In genomic region chr2:239762742-239763269, GRCh38 we compare ENCODE assay signal across 15 cellular contexts.
DNase-seq lines count a peak whose midpoint lies in the region; ATAC-seq and TF ChIP-seq lines count a peak whose summit lies in the region.
"Had no signal": no experiment of that assay in that cellular context is flagged by ENCODE, and none has a peak within 500 bp of the region (broad histone marks: within the 10 kb centered on the region; RNA-seq: fewer than 3 reads in every experiment).

No MANE protein-coding gene starts in this region.

- H3K27me3 ChIP-seq in MG63: no peaks in the 10 kb centered on the region
- H3K27me3 ChIP-seq in endodermal cell (ENCODE audit: control insufficient read depth, insufficient read depth, low read length, poor library complexity, severe bottlenecking): no peaks in the 10 kb centered on the region

- H3K4me1 Mint-ChIP-seq in endodermal cell: peaks cover 6% of the 10 kb centered on the region
- peaks cover under 1% of the 10 kb centered on the region for H3K4me1 Mint-ChIP-seq in activated T-cell treated with anti-CD3 and anti-CD28 coated beads, Interleukin-2, amount 50 U/mL, for 4 hours (ENCODE audit: low read depth)
- H3K4me1 Mint-ChIP-seq: activated CD4-positive, alpha-beta T cell treated with anti-CD3 and anti-CD28 coated beads, Interleukin-2, amount 10 ng/mL, durations not matched to agents 7 days and 5 days had no signal

- no peak overlapping the region for H3K27ac Mint-ChIP-seq in endodermal cell
- H3K27ac Mint-ChIP-seq: activated CD4-positive, alpha-beta T cell treated with anti-CD3 and anti-CD28 coated beads, Interleukin-2, amount 10 ng/mL, durations not matched to agents 7 days and 5 days; activated naive CD8-positive, alpha-beta T cell had no signal

- H3K4me1 ChIP-seq in endodermal cell (ENCODE audit: control insufficient read depth, insufficient read depth, low read length): no peaks in the 10 kb centered on the region
- H3K4me1 ChIP-seq: pancreas had no signal

- no peaks in the 10 kb centered on the region for H3K9me3 Mint-ChIP-seq in endodermal cell
- H3K9me3 Mint-ChIP-seq in activated T-cell treated with anti-CD3 and anti-CD28 coated beads, Interleukin-2, amount 50 U/mL, for 4 hours: no peaks in the 10 kb centered on the region
- H3K9me3 Mint-ChIP-seq: activated CD4-positive, alpha-beta T cell treated with anti-CD3 and anti-CD28 coated beads, Interleukin-2, amount 10 ng/mL, durations not matched to agents 7 days and 5 days had no signal

- no peak overlapping the region for H3K4me3 Mint-ChIP-seq in endodermal cell
- H3K4me3 Mint-ChIP-seq in activated T-cell treated with anti-CD3 and anti-CD28 coated beads, Interleukin-2, amount 50 U/mL, for 4 hours: no peak overlapping the region
- H3K4me3 Mint-ChIP-seq: activated CD4-positive, alpha-beta T cell treated with anti-CD3 and anti-CD28 coated beads, Interleukin-2, amount 10 ng/mL, durations not matched to agents 7 days and 5 days; activated naive CD8-positive, alpha-beta T cell had no signal

- peak overlapping the region; percentile 72 for H3K27ac ChIP-seq in endodermal cell (ENCODE audit: low read depth, low read length)
- H3K27ac ChIP-seq: KMS-11, pancreas had no signal

- no peaks in the 10 kb centered on the region for H3K36me3 ChIP-seq in MG63
- no peaks in the 10 kb centered on the region for H3K36me3 ChIP-seq in endodermal cell (ENCODE audit: control insufficient read depth, insufficient read depth, low read length)
- H3K36me3 ChIP-seq: pancreas had no signal

- H3K4me3 ChIP-seq in MG63 (no peak overlapping the region), endodermal cell (ENCODE audit: low read length) (no peak overlapping the region)
- H3K4me3 ChIP-seq: pancreas had no signal

- no peak overlapping the region for H3K9ac ChIP-seq in endodermal cell (ENCODE audit: extremely low read depth, low read length, poor library complexity, severe bottlenecking)
- H3K9ac ChIP-seq: KMS-11 had no signal

- WGBS in endodermal cell (ENCODE audit: insufficient coverage in 1 of 2, insufficient read length in 1 of 2), 2 experiments: 91% methylated on average over 11 to 12 of the region's 12 CpGs

- H3K9me3 ChIP-seq in MG63: 0 out of 2 replicates have a peak, but pooled peaks cover 2% of the 10 kb centered on the region
- no peaks in the 10 kb centered on the region for H3K9me3 ChIP-seq in endodermal cell (ENCODE audit: control insufficient read depth, low read length)
- H3K9me3 ChIP-seq: pancreas had no signal

- TF ChIP-seq CTCF in endodermal cell (conservative IDR thresholded peaks at IDR 0.05): no peak

- ATAC-seq in activated T-cell treated with anti-CD3 and anti-CD28 coated beads, Interleukin-2, amount 50 U/mL, for 4 hours: no peak
- no peak for ATAC-seq in GM21528 (IDR thresholded peaks at IDR 0.05; ENCODE audit: low FRiP score, unreplicated experiment)
- ATAC-seq in HG02759 (IDR thresholded peaks at IDR 0.05; ENCODE audit: unreplicated experiment): no peak
- ATAC-seq: left ventricle myocardium superior, pancreas had no signal

- no peaks in the 10 kb centered on the region for H3K36me3 Mint-ChIP-seq in endodermal cell (ENCODE audit: low read depth)
- no peaks in the 10 kb centered on the region for H3K36me3 Mint-ChIP-seq in activated T-cell treated with anti-CD3 and anti-CD28 coated beads, Interleukin-2, amount 50 U/mL, for 4 hours (ENCODE audit: insufficient read depth)
- H3K36me3 Mint-ChIP-seq: activated naive CD8-positive, alpha-beta T cell had no signal

- DNase-seq in COLO668 (lab: John Stamatoyannopoulos, UW; ENCODE audit: unreplicated experiment): peak; percentile 36
- DNase-seq in MG63: peak; percentile 22
- DNase-seq in endodermal cell: no peak
- DNase-seq in posterior vena cava (ENCODE audit: low spot score): peak; percentile 59
- DNase-seq in activated T-cell treated with anti-CD3 and anti-CD28 coated beads, Interleukin-2, amount 50 U/mL, for 4 hours: no peak
- DNase-seq in activated CD4-positive, alpha-beta T cell treated with anti-CD3 and anti-CD28 coated beads for 4 hours: no peak
- DNase-seq: activated CD4-positive, alpha-beta T cell treated with anti-CD3 and anti-CD28 coated beads, Interleukin-2, amount 10 ng/mL, durations not matched to agents 7 days and 5 days; erythroblast; left ventricle myocardium superior; NCI-H446 treated with DMSO at 0.1 percent for 48 hours had no signal

- H3K27me3 Mint-ChIP-seq in endodermal cell (ENCODE audit: insufficient read depth): peaks cover 8% of the 10 kb centered on the region
- peaks cover 5% of the 10 kb centered on the region for H3K27me3 Mint-ChIP-seq in activated T-cell treated with anti-CD3 and anti-CD28 coated beads, Interleukin-2, amount 50 U/mL, for 4 hours (ENCODE audit: low read depth)
- H3K27me3 Mint-ChIP-seq: activated CD4-positive, alpha-beta T cell treated with anti-CD3 and anti-CD28 coated beads, Interleukin-2, amount 10 ng/mL, durations not matched to agents 7 days and 5 days; activated naive CD8-positive, alpha-beta T cell had no signal

- intact Hi-C loops in posterior vena cava (cut with DNase I): no loop called here

Comparison
In these comparisons a context has a peak if more than half of its experiments do, and no peak if none do; other contexts are left out.
1. DNase-seq: peak in COLO668 (single experiment), MG63 (single experiment) and posterior vena cava (single experiment); none in endodermal cell (single experiment), activated T-cell treated with anti-CD3 and anti-CD28 coated beads, Interleukin-2, amount 50 U/mL, for 4 hours (single experiment) and activated CD4-positive, alpha-beta T cell treated with anti-CD3 and anti-CD28 coated beads for 4 hours (0 of 2).